Comparison of ENCODE assay signal across 22 cellular contexts in the genomic region with DNA sequence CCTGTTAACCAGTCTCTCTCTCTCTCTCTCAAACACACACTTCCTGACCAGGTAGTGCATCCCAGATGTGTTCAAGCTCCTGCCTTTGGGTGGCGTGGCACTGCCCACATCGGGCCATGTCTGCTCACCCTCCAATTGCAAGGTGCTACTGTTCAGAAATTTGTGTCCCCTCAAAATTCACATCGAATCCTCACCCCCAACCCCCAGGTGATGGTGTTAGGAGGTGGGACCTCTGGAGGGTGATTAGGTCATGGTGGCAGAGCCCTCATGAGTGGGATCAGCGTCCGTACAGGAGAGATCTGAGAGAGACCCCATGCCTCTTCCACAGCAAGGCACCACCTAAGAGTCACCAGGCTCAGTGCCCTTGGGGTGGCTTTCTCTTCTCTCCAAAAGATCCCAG. TPM values are rescaled to one million over a fixed set of nuclear protein-coding genes. Genes with fewer than 3 reads are reported as not detected.
DNase-seq lines count a peak whose midpoint lies in the region; ATAC-seq and TF ChIP-seq lines count a peak whose summit lies in the region.
"Had no signal": no experiment of that assay in that cellular context is flagged by ENCODE, and none has a peak within 500 bp of the region (broad histone marks: within the 10 kb centered on the region; RNA-seq: fewer than 3 reads in every experiment).

No MANE protein-coding gene starts in this region.

- intact Hi-C loops in testis (cut with DNase I; ENCODE audit: low total_unique reads) = no loop called here

- TF ChIP-seq CTCF in coronary artery (IDR thresholded peaks at IDR 0.05) (no peak), neural crest cell (conservative IDR thresholded peaks at IDR 0.05) (no peak), testis (IDR thresholded peaks at IDR 0.05) (no peak)

- no peaks in the 10 kb centered on the region for H3K27me3 Mint-ChIP-seq in activated CD8-positive, alpha-beta memory T cell treated with anti-CD3 and anti-CD28 coated beads, Interleukin-2, amount 10 ng/mL, durations not matched to agents 7 days and 5 days
- H3K27me3 Mint-ChIP-seq in neural crest cell (ENCODE audit: low read depth) = no peaks in the 10 kb centered on the region
- H3K27me3 Mint-ChIP-seq: CD4-positive, alpha-beta T cell had no signal

- no peaks in the 10 kb centered on the region for H3K9me3 ChIP-seq in testis
- H3K9me3 ChIP-seq: A549, Caco-2, HAP-1 had no signal

- H3K27ac Mint-ChIP-seq in activated CD8-positive, alpha-beta memory T cell treated with anti-CD3 and anti-CD28 coated beads, Interleukin-2, amount 10 ng/mL, durations not matched to agents 7 days and 5 days = no peak overlapping the region
- H3K27ac Mint-ChIP-seq in neural crest cell (ENCODE audit: unreplicated experiment) = peak overlapping the region; percentile 43
- H3K27ac Mint-ChIP-seq: CD4-positive, alpha-beta T cell had no signal

- TF ChIP-seq POLR2A in testis (IDR thresholded peaks at IDR 0.05) = no peak

- no peak for ATAC-seq in activated CD8-positive, alpha-beta memory T cell treated with anti-CD3 and anti-CD28 coated beads, Interleukin-2, amount 10 ng/mL, durations not matched to agents 7 days and 5 days
- ATAC-seq in GM21786 (IDR thresholded peaks at IDR 0.05; ENCODE audit: unreplicated experiment) = no peak
- ATAC-seq in HG03135 (IDR thresholded peaks at IDR 0.05; ENCODE audit: unreplicated experiment) = no peak
- ATAC-seq: A549, PC-3 had no signal

- H3K4me3 ChIP-seq in coronary artery (no peak overlapping the region), testis (no peak overlapping the region)
- H3K4me3 ChIP-seq: A549, HAP-1 had no signal

- no peaks in the 10 kb centered on the region for H3K36me3 ChIP-seq in testis (ENCODE audit: low read depth, missing control alignments)

- H3K9me3 Mint-ChIP-seq in activated CD8-positive, alpha-beta memory T cell treated with anti-CD3 and anti-CD28 coated beads, Interleukin-2, amount 10 ng/mL, durations not matched to agents 7 days and 5 days (ENCODE audit: low read depth) = no peaks in the 10 kb centered on the region
- H3K9me3 Mint-ChIP-seq in neural crest cell = no peaks in the 10 kb centered on the region

- no peaks in the 10 kb centered on the region for H3K27me3 ChIP-seq in testis

- H3K4me3 Mint-ChIP-seq in activated CD8-positive, alpha-beta memory T cell treated with anti-CD3 and anti-CD28 coated beads, Interleukin-2, amount 10 ng/mL, durations not matched to agents 7 days and 5 days = no peak overlapping the region
- H3K4me3 Mint-ChIP-seq in neural crest cell = no peak overlapping the region
- H3K4me3 Mint-ChIP-seq: CD4-positive, alpha-beta T cell had no signal

- WGBS in testis, 2 donors = 77 to 82% methylated on average over 5 of the region's 5 CpGs

- no peaks in the 10 kb centered on the region for H3K4me1 Mint-ChIP-seq in activated CD8-positive, alpha-beta memory T cell treated with anti-CD3 and anti-CD28 coated beads, Interleukin-2, amount 10 ng/mL, durations not matched to agents 7 days and 5 days
- H3K4me1 Mint-ChIP-seq in neural crest cell = no peaks in the 10 kb centered on the region

- CTCF ChIA-PET in activated CD8-positive, alpha-beta memory T cell treated with anti-CD3 and anti-CD28 coated beads, Interleukin-2, amount 10 ng/mL, durations not matched to agents 7 days and 5 days (lab: Charles Lee) = no interaction called here

- no peak overlapping the region for H3K27ac ChIP-seq in coronary artery
- H3K27ac ChIP-seq in testis = no peak overlapping the region
- H3K27ac ChIP-seq: A549 had no signal

- H3K36me3 Mint-ChIP-seq in activated CD8-positive, alpha-beta memory T cell treated with anti-CD3 and anti-CD28 coated beads, Interleukin-2, amount 10 ng/mL, durations not matched to agents 7 days and 5 days = peaks cover 11% of the 10 kb centered on the region
- peaks cover 17% of the 10 kb centered on the region for H3K36me3 Mint-ChIP-seq in neural crest cell (ENCODE audit: low read depth)

- DNase-seq in activated CD8-positive, alpha-beta memory T cell treated with anti-CD3 and anti-CD28 coated beads, Interleukin-2, amount 50 U/mL, for 48 hours = peak; percentile 34
- DNase-seq in activated CD8-positive, alpha-beta memory T cell treated with anti-CD3 and anti-CD28 coated beads, Interleukin-2, amount 10 ng/mL, durations not matched to agents 7 days and 5 days = no peak
- DNase-seq in coronary artery (ENCODE audit: low spot score) (peak; percentile 28), neural crest cell (ENCODE audit: low read depth, low spot score) (no peak), testis (peak; percentile 8)
- DNase-seq: Caco-2; CD4-positive, alpha-beta T cell; DMS153; GF-D8; IMR-90; NCI-H1417 treated with DMSO at 0.1 percent for 48 hours; NCI-H1930; NCI-H345; NCI-H524 treated with DMSO at 0.1 percent for 48 hours; PC-3; RPMI8226 had no signal

- H3K4me1 ChIP-seq in testis = no peaks in the 10 kb centered on the region
- H3K4me1 ChIP-seq: A549, Caco-2, HAP-1 had no signal

RNA-seq across cellular contexts. Expression of a gene that starts 8.8 kb away (rescaled TPM):
- total RNA-seq in activated CD8-positive, alpha-beta memory T cell treated with anti-CD3 and anti-CD28 coated beads, Interleukin-2, amount 10 ng/mL, durations not matched to agents 7 days and 5 days = 100 to 1,000 TPM in 1 of 2 experiments, 10 to 100 TPM in 1; 80.4 to 112 TPM
- total RNA-seq in neural crest cell (138 and 143 TPM in 2 replicates), testis (100 to 1,000 TPM; 170 to 201 TPM)
- 167 TPM for polyA plus RNA-seq in testis (ENCODE audit: insufficient read depth, low read depth, low replicate concordance)

RNA-seq across cellular contexts. Expression of a gene that starts 13.1 kb away (rescaled TPM):
- not detected for total RNA-seq in activated CD8-positive, alpha-beta memory T cell treated with anti-CD3 and anti-CD28 coated beads, Interleukin-2, amount 10 ng/mL, durations not matched to agents 7 days and 5 days
- total RNA-seq in neural crest cell = not detected in 2 replicates
- total RNA-seq in testis = 1 to 10 TPM in 1 of 2 donors, not detected in 1; 1.5 TPM
- 1.2 TPM for polyA plus RNA-seq in testis (ENCODE audit: insufficient read depth, low read depth, low replicate concordance)
- total RNA-seq: Caco-2; CD4-positive, alpha-beta T cell; IMR-90; M059J; PC-3 had no signal
- polyA plus RNA-seq: A549, BJ had no signal

Comparison
In these comparisons a context has a peak if more than half of its experiments do, and no peak if none do; other contexts are left out.
1. DNase-seq: peak in activated CD8-positive, alpha-beta memory T cell treated with anti-CD3 and anti-CD28 coated beads, Interleukin-2, amount 50 U/mL, for 48 hours (single experiment), coronary artery (single experiment) and testis (single experiment); none in activated CD8-positive, alpha-beta memory T cell treated with anti-CD3 and anti-CD28 coated beads, Interleukin-2, amount 10 ng/mL, durations not matched to agents 7 days and 5 days (single experiment) and neural crest cell (single experiment).